In genomic region chr1:46878173-46878782, GRCh38 we compare ENCODE assay signal across 8 cellular contexts.
A peak's percentile ranks its signal among the peaks of the same experiment; 100 is the strongest.
DNase-seq lines count a peak whose midpoint lies in the region; ATAC-seq and TF ChIP-seq lines count a peak whose summit lies in the region.
"Not testable (repeated sequence)": the region's sequence is repeated elsewhere in the genome, so short reads cannot be mapped to it uniquely, and the experiment has no call there.

No MANE protein-coding gene starts in this region.

- H3K4me3 Mint-ChIP-seq in CD4-positive, alpha-beta T cell, result not testable (repeated sequence)

- H3K4me1 Mint-ChIP-seq in CD4-positive, alpha-beta T cell (ENCODE audit: low read depth), result not testable (repeated sequence)

- POLR2A ChIA-PET in CD4-positive, alpha-beta T cell (lab: Charles Lee), result not testable (repeated sequence)

- H3K36me3 Mint-ChIP-seq in CD4-positive, alpha-beta T cell (ENCODE audit: low read depth), result not testable (repeated sequence)

- not testable (repeated sequence) for H3K36me3 ChIP-seq in RWPE2 (ENCODE audit: low read depth)

- CTCF ChIA-PET in CD4-positive, alpha-beta T cell (lab: Charles Lee), result not testable (repeated sequence)

- not testable (repeated sequence) for H3K4me1 ChIP-seq in RWPE2 (ENCODE audit: insufficient read depth, poor library complexity, severe bottlenecking)

- H3K27me3 ChIP-seq in CD4-positive, alpha-beta T cell (ENCODE audit: control insufficient read depth, insufficient read depth, low read length); RWPE2 (ENCODE audit: insufficient read depth, poor library complexity, severe bottlenecking): not testable (repeated sequence)

- not testable (repeated sequence) for H3K27me3 Mint-ChIP-seq in CD4-positive, alpha-beta T cell

- not testable (repeated sequence) for H3K27ac ChIP-seq in CD4-positive, alpha-beta T cell (ENCODE audit: low read depth, low read length); RWPE2 (ENCODE audit: poor library complexity, severe bottlenecking)

- intact Hi-C loops in CD4-positive, alpha-beta T cell (cut with DNase I, micrococcal nuclease), result not testable (repeated sequence)

- H3K9me3 Mint-ChIP-seq in CD4-positive, alpha-beta T cell, result not testable (repeated sequence)

- H3K9me3 ChIP-seq in CD4-positive, alpha-beta T cell (ENCODE audit: control insufficient read depth, low read length); RWPE2 (ENCODE audit: severe bottlenecking): not testable (repeated sequence)

- H3K27ac Mint-ChIP-seq in CD4-positive, alpha-beta T cell, result not testable (repeated sequence)

- TF ChIP-seq CTCF in CD4-positive, alpha-beta T cell (IDR thresholded peaks at IDR 0.05), result peak; percentile 54
- TF ChIP-seq CTCF in GM20000 (IDR thresholded peaks at IDR 0.05; ENCODE audit: extremely low read depth, missing control alignments) (peak; percentile 56), RWPE2 (IDR thresholded peaks at IDR 0.05; ENCODE audit: poor library complexity, severe bottlenecking) (peak; percentile 48), fibroblast of mammary gland (conservative IDR thresholded peaks at IDR 0.05; ENCODE audit: control insufficient read depth, insufficient read depth, low read depth, low read length) (peak; percentile 39)

- H3K4me3 ChIP-seq in RWPE2 (ENCODE audit: severe bottlenecking); fibroblast of mammary gland (ENCODE audit: control insufficient read depth, low read depth, low read length): not testable (repeated sequence)

- ATAC-seq in CD4-positive, alpha-beta T cell (ENCODE audit: poor library complexity); RWPE2 (ENCODE audit: low read depth): not testable (repeated sequence)

- DNase-seq in CD4-positive, alpha-beta T cell; RWPE2 (ENCODE audit: low spot score): not testable (repeated sequence)
- peak; percentile 7 for DNase-seq in GM20000 (ENCODE audit: low spot score)
- DNase-seq in NCI-H2029 (lab: John Stamatoyannopoulos, UW), result peak; percentile 56
- peak; percentile 5 for DNase-seq in amniotic epithelial cell (ENCODE audit: low read depth)
- DNase-seq in fibroblast of mammary gland (ENCODE audit: low read depth), result peak; percentile 30
- peak; percentile 41 to 47 for DNase-seq in lung microvascular endothelial cell (ENCODE audit: low read depth in 2 of 2)
- DNase-seq in stimulated activated CD4-positive, alpha-beta T cell treated with anti-CD3 and anti-CD28 coated beads, Interleukin-4, amount 100 ng/mL, for 24 hours, result peak; percentile 16
